ENCODE assay signal across 20 cellular contexts in the genomic region with DNA sequence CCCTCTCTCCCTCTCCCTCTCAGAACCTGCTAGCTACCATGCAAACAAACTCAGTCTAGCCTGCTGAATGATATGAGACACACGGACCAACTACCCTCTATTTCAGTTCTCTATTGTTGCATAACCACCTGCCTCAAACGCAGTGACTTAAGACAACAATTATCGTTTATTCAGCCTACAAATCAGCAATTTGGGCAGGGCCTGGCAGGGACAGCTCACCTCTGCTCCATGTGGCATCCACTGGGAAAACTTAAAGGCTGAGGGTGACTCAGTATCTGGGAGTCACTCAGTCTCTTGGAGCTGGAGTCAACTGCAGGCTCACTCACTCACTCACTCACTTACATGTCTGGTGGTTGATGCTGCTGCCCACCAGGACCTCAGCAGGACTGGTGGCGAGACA.
DNase-seq lines count a peak whose midpoint lies in the region; ATAC-seq, FAIRE-seq and TF ChIP-seq lines count a peak whose summit lies in the region.
"Had no signal": no experiment of that assay in that cellular context is flagged by ENCODE, and none has a peak within 500 bp of the region (broad histone marks: within the 10 kb centered on the region; RNA-seq: fewer than 3 reads in every experiment).

No MANE protein-coding gene starts in this region.

- H3K4me2 ChIP-seq in GM23248 (ENCODE audit: unreplicated experiment) (peak overlapping the region; percentile 29), GM12878 (ENCODE audit: control insufficient read depth, insufficient read depth) (no peak overlapping the region)

- no peaks in the 10 kb centered on the region for H3K9me3 ChIP-seq in GM23248 (ENCODE audit: low read depth)
- no peaks in the 10 kb centered on the region for H3K9me3 ChIP-seq in MG63
- no peaks in the 10 kb centered on the region for H3K9me3 ChIP-seq in GM12878 (replicated peaks; ENCODE audit: control insufficient read depth, insufficient read depth, low read length)
- H3K9me3 ChIP-seq in effector memory CD4-positive, alpha-beta T cell (ENCODE audit: control insufficient read depth, low read length), result no peaks in the 10 kb centered on the region
- H3K9me3 ChIP-seq: BE2C, upper lobe of left lung had no signal

- RAD21 ChIA-PET in GM12878 (lab: Charles Lee; ENCODE audit: unreplicated experiment), result interaction anchor here (0.8 to 4.4 kb wide), 6 partner anchors 9 to 66 kb away, joined by 3 to 30 read pairs (median 6); no protein-coding TSS in a partner anchor

- 27 to 31% methylated on average over 4 of the region's 4 CpGs for WGBS in GM23248 (ENCODE audit: low coverage in 1 of 2, low lambda C conversion rate in 2 of 2, missing lambda C conversion rate in 2 of 2), 2 experiments
- WGBS in GM12878 (ENCODE audit: insufficient coverage, insufficient replicate concordance, low lambda C conversion rate, missing lambda C conversion rate), result 2% methylated on average over 4 of the region's 4 CpGs

- in situ Hi-C loops in GM23248 (cut with MboI) (no loop called here), GM12878 (cut with MboI) (no loop called here)

- H2AFZ ChIP-seq in GM23248 (no peak overlapping the region), GM12878 (ENCODE audit: control insufficient read depth, low read depth, low read length) (no peak overlapping the region)

- H3K4me1 ChIP-seq in GM23248 (ENCODE audit: insufficient read depth), result peaks cover 24% of the 10 kb centered on the region
- no peaks in the 10 kb centered on the region for H3K4me1 ChIP-seq in GM12878 (ENCODE audit: control insufficient read depth, insufficient read depth, low read length)
- no peaks in the 10 kb centered on the region for H3K4me1 ChIP-seq in effector memory CD4-positive, alpha-beta T cell (ENCODE audit: control insufficient read depth, insufficient read depth, low read length, poor library complexity, severe bottlenecking)
- H3K4me1 ChIP-seq: BE2C, upper lobe of left lung had no signal

- DNase-seq in GM23248, result peak; percentile 86
- peak; percentile 49 for DNase-seq in MG63
- no peak for DNase-seq in GM12878 (ENCODE audit: low read depth, low spot score)
- DNase-seq in kidney tubule cell (ENCODE audit: low spot score), result peak; percentile 78
- no peak for DNase-seq in effector memory CD4-positive, alpha-beta T cell
- DNase-seq in stimulated activated CD4-positive, alpha-beta T cell treated with anti-CD3 and anti-CD28 coated beads, Interleukin-4, amount 100 ng/mL, for 4 hours, result no peak
- DNase-seq: activated CD4-positive, alpha-beta T cell treated with anti-CD3 and anti-CD28 coated beads for 1 hour; activated CD8-positive, alpha-beta memory T cell treated with anti-CD3 and anti-CD28 coated beads for 24 hours; activated T-cell treated with anti-CD3 and anti-CD28 coated beads, Interleukin-2, amount 50 U/mL, for 48 hours; BE2C; COR-L47; foreskin melanocyte; KBM-7; kidney; NCI-H1930; NCI-H446; stimulated activated CD4-positive, alpha-beta T cell treated with anti-CD3 and anti-CD28 coated beads, Interleukin-12 subunit alpha, Interleukin-12 subunit beta, amount 100 ng/mL, for 4 hours; stimulated activated CD8-positive, alpha-beta memory T cell treated with anti-CD3 and anti-CD28 coated beads, Interleukin-4, amount 100 ng/mL, for 48 hours; upper lobe of left lung had no signal

- no peak for TF ChIP-seq POLR2A in GM12878 (IDR thresholded peaks at IDR 0.05; ENCODE audit: low read depth, low read length)

- no peak for TF ChIP-seq EP300 in GM12878 (IDR thresholded peaks at IDR 0.05; ENCODE audit: borderline replicate concordance in 1 of 2, control insufficient read depth in 1 of 2, low read depth in 2 of 2, low read length in 2 of 2)

- H4K20me1 ChIP-seq in GM23248 (ENCODE audit: insufficient read depth), result no peaks in the 10 kb centered on the region
- no peaks in the 10 kb centered on the region for H4K20me1 ChIP-seq in GM12878 (ENCODE audit: control insufficient read depth, insufficient read depth)

- no peaks in the 10 kb centered on the region for H3K27me3 ChIP-seq in GM23248 (replicated peaks; ENCODE audit: insufficient read depth)
- no peaks in the 10 kb centered on the region for H3K27me3 ChIP-seq in MG63
- H3K27me3 ChIP-seq in GM12878 (replicated peaks in 1 of 2; ENCODE audit: control insufficient read depth in 2 of 2, insufficient read depth in 2 of 2, low read length in 1 of 2), result no peaks in the 10 kb centered on the region
- no peaks in the 10 kb centered on the region for H3K27me3 ChIP-seq in effector memory CD4-positive, alpha-beta T cell (replicated peaks; ENCODE audit: control insufficient read depth, insufficient read depth, low read length, poor library complexity, severe bottlenecking)
- H3K27me3 ChIP-seq: BE2C, upper lobe of left lung had no signal

- no peaks in the 10 kb centered on the region for H3K9me2 ChIP-seq in GM23248 (ENCODE audit: insufficient read depth)

- no peak for FAIRE-seq in GM12878 (lab: Jason Lieb, UNC)
- FAIRE-seq: kidney had no signal

- no peak for TF ChIP-seq RAD21 in GM12878 (IDR thresholded peaks at IDR 0.05; ENCODE audit: insufficient read depth, low read depth, low read length)

- no peaks in the 10 kb centered on the region for H3K79me2 ChIP-seq in GM23248 (ENCODE audit: insufficient read depth)
- no peaks in the 10 kb centered on the region for H3K79me2 ChIP-seq in GM12878 (ENCODE audit: control insufficient read depth, insufficient read depth, low read length)

- SMC1A ChIA-PET in GM12878 (lab: Charles Lee; ENCODE audit: uncharacterized antibody, unreplicated experiment), result interaction anchor here (1.4 to 7.6 kb wide), 6 partner anchors 9 to 65 kb away, joined by 3 to 107 read pairs (median 16); no protein-coding TSS in a partner anchor

- H3K9ac ChIP-seq in GM23248 (peak overlapping the region; percentile 29; the same call in 1 of the 2 replicates), GM12878 (ENCODE audit: control insufficient read depth, insufficient read depth, low read length) (no peak overlapping the region)

- POLR2A ChIA-PET in GM12878 (lab: Charles Lee), result interaction anchor here (1.1 to 2.5 kb wide), 4 partner anchors 9 to 50 kb away, joined by 3 to 10 read pairs (median 4); no protein-coding TSS in a partner anchor

- no peak for TF ChIP-seq CTCF in GM12878 (IDR thresholded peaks at IDR 0.05 in 2 of 3, conservative IDR thresholded peaks at IDR 0.05 in 1 of 3; ENCODE audit: control insufficient read depth in 2 of 3, extremely low read depth in 1 of 3, insufficient read depth in 1 of 3, low read depth in 3 of 3, low read length in 3 of 3)

- ATAC-seq in GM12878 (peak; percentile 59), HG02870 (IDR thresholded peaks at IDR 0.05; ENCODE audit: unreplicated experiment) (no peak)

- peaks cover 28% of the 10 kb centered on the region for H3F3A ChIP-seq in GM23248 (ENCODE audit: insufficient read depth)

- H3K36me3 ChIP-seq in GM23248 (ENCODE audit: low read depth) (no peaks in the 10 kb centered on the region), MG63 (no peaks in the 10 kb centered on the region), GM12878 (ENCODE audit: control insufficient read depth in 2 of 2, insufficient read depth in 2 of 2, low read length in 1 of 2) (no peaks in the 10 kb centered on the region)
- H3K36me3 ChIP-seq in effector memory CD4-positive, alpha-beta T cell (ENCODE audit: control insufficient read depth, insufficient read depth, low read length), result no peaks in the 10 kb centered on the region
- H3K36me3 ChIP-seq: BE2C, upper lobe of left lung had no signal

- CTCF ChIA-PET in GM12878 (lab: Yijun Ruan, JAX), result interaction anchor here (1.3 to 1.5 kb wide), 2 partner anchors 15 to 99 kb away, joined by 3 to 4 read pairs; no protein-coding TSS in a partner anchor

- intact Hi-C loops in GM12878 (cut with micrococcal nuclease; ENCODE audit: unreplicated experiment), result no loop called here

- H3K27ac ChIP-seq in GM23248, result peak overlapping the region; percentile 65
- H3K27ac ChIP-seq in GM12878 (ENCODE audit: control insufficient read depth, insufficient read depth), result no peak overlapping the region
- H3K27ac ChIP-seq in effector memory CD4-positive, alpha-beta T cell (ENCODE audit: insufficient read depth, low read length, poor library complexity, severe bottlenecking), result no peak overlapping the region
- H3K27ac ChIP-seq: upper lobe of left lung had no signal

- BruUV-seq in GM12878 (replicated peaks; lab: Mats Ljungman, UMichigan), result no TSS peak

- H3K4me3 ChIP-seq in GM23248, result no peak overlapping the region
- H3K4me3 ChIP-seq in MG63, result no peak overlapping the region
- H3K4me3 ChIP-seq in GM12878, result no peak overlapping the region
- no peak overlapping the region for H3K4me3 ChIP-seq in effector memory CD4-positive, alpha-beta T cell (ENCODE audit: insufficient read depth, low read depth, low read length, poor library complexity, severe bottlenecking)
- H3K4me3 ChIP-seq: upper lobe of left lung had no signal

TF ChIP-seq in GM12878, 131 proteins besides CTCF, POLR2A, EP300 and RAD21 (continues in another document):
- TF ChIP-seq E4F1 (IDR thresholded peaks at IDR 0.05; ENCODE audit: borderline replicate concordance, partially characterized antibody) (no peak), CHD2 (IDR thresholded peaks at IDR 0.05; ENCODE audit: borderline replicate concordance, low read depth, low read length) (no peak), CBX5 (IDR thresholded peaks at IDR 0.05; ENCODE audit: low read depth) (no peak), YY1 (IDR thresholded peaks at IDR 0.05; ENCODE audit: low read depth, low read length) (no peak), SMARCA5 (IDR thresholded peaks at IDR 0.05) (no peak)

Comparison
In these comparisons a context has a peak if more than half of its experiments do, and no peak if none do; other contexts are left out.
1. DNase-seq: peak in GM23248 (single experiment), MG63 (single experiment) and kidney tubule cell (single experiment); none in GM12878 (single experiment), effector memory CD4-positive, alpha-beta T cell (0 of 3) and stimulated activated CD4-positive, alpha-beta T cell treated with anti-CD3 and anti-CD28 coated beads, Interleukin-4, amount 100 ng/mL, for 4 hours (0 of 2).